39 cellular contexts compared by ENCODE assay signal in the genomic region with DNA sequence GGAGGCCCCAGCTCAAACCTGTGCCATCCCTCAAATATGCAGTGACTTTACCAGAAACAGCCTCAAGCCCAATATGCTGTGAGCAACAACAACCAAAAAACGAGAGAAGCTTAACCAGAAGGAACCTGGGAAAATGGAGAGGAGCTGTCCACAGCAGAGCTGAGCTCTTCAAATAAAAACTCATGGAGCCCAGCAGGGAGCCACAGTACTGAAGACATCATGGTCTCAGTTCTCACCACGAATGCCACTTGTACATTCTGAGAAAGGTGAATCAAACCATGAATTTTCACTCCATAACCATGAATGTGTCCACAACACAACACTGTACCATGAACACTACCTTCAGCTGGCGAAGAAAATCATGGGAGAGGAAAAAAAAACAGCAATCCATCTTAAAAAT. TPM values are rescaled to one million over a fixed set of nuclear protein-coding genes. Genes with fewer than 3 reads are reported as not detected.
"Had no signal": no experiment of that assay in that cellular context is flagged by ENCODE, and none has a peak within 500 bp of the region (broad histone marks: within the 10 kb centered on the region; RNA-seq: fewer than 3 reads in every experiment).

No MANE protein-coding gene starts in this region.

- H3K9me3 Mint-ChIP-seq: activated CD4-positive, alpha-beta memory T cell treated with anti-CD3 and anti-CD28 coated beads for 36 hours; activated CD4-positive, alpha-beta T cell treated with anti-CD3 and anti-CD28 coated beads, Interleukin-2, amount 10 ng/mL, durations not matched to agents 24 days and 14 days; activated CD8-positive, alpha-beta T cell treated with anti-CD3 and anti-CD28 coated beads for 36 hours; activated naive CD4-positive, alpha-beta T cell treated with anti-CD3 and anti-CD28 coated beads for 36 hours; activated naive CD8-positive, alpha-beta T cell treated with anti-CD3 and anti-CD28 coated beads for 36 hours; activated T-cell treated with anti-CD3 and anti-CD28 coated beads, Interleukin-2, amount 50 U/mL, for 4 hours; activated T-cell treated with anti-CD3 and anti-CD28 coated beads, Interleukin-2, amount 50 U/mL, for 72 hours; activated T-helper 1 cell treated with anti-CD3 and anti-CD28 coated beads, Interleukin-12 subunit alpha, Interleukin-12 subunit beta, Interleukin-2, Interleukin-4 antibody, amounts not matched to agents 30 ng/mL and 10 ng/mL and 1 ng/mL, durations not matched to agents 14 hours and 24 hours and 36 hours; central memory CD8-positive, alpha-beta T cell; T-helper 1 cell treated with Interleukin-12 subunit alpha and Interleukin-12 subunit beta and Interleukin-4 antibody, amounts not matched to agents 30 μg/mL and 1 μg/mL, for 36 hours; T-helper 2 cell treated with Interferon-gamma antibody and Interleukin-4, amounts not matched to agents 5 μg/mL and 100 μg/mL, for 36 hours had no signal

- H3K4me3 Mint-ChIP-seq: activated B cell treated with CpG ODN at 0.5 μM for 24 hours; activated CD4-positive, alpha-beta memory T cell treated with anti-CD3 and anti-CD28 coated beads for 36 hours; activated CD4-positive, alpha-beta T cell treated with anti-CD3 and anti-CD28 coated beads, Interleukin-2, amount 10 ng/mL, durations not matched to agents 24 days and 14 days; activated CD8-positive, alpha-beta T cell treated with anti-CD3 and anti-CD28 coated beads for 36 hours; activated naive CD4-positive, alpha-beta T cell treated with anti-CD3 and anti-CD28 coated beads for 36 hours; activated naive CD8-positive, alpha-beta T cell treated with anti-CD3 and anti-CD28 coated beads for 36 hours; activated T-cell treated with anti-CD3 and anti-CD28 coated beads, Interleukin-2, amount 50 U/mL, for 4 hours; activated T-cell treated with anti-CD3 and anti-CD28 coated beads, Interleukin-2, amount 50 U/mL, for 72 hours; activated T-helper 1 cell treated with anti-CD3 and anti-CD28 coated beads, Interleukin-12 subunit alpha, Interleukin-12 subunit beta, Interleukin-2, Interleukin-4 antibody, amounts not matched to agents 30 ng/mL and 10 ng/mL and 1 ng/mL, durations not matched to agents 14 hours and 24 hours and 36 hours; activated T-helper 17 cell treated with anti-CD3 and anti-CD28 coated beads, Interleukin-2, amount 50 U/mL, for 72 hours; central memory CD8-positive, alpha-beta T cell; T-helper 1 cell treated with Interleukin-12 subunit alpha and Interleukin-12 subunit beta and Interleukin-4 antibody, amounts not matched to agents 30 μg/mL and 1 μg/mL, for 36 hours; T-helper 2 cell treated with Interferon-gamma antibody and Interleukin-4, amounts not matched to agents 5 μg/mL and 100 μg/mL, for 36 hours had no signal

- DNase-seq: activated B cell treated with CpG ODN at 0.5 μM for 24 hours; activated CD4-positive, alpha-beta memory T cell treated with anti-CD3 and anti-CD28 coated beads for 36 hours; activated CD4-positive, alpha-beta T cell treated with anti-CD3 and anti-CD28 coated beads for 4 hours; activated CD4-positive, alpha-beta T cell treated with anti-CD3 and anti-CD28 coated beads, Interleukin-2, amount 10 ng/mL, durations not matched to agents 24 days and 14 days; activated CD4-positive, alpha-beta T cell treated with anti-CD3 and anti-CD28 coated beads, Interleukin-2, amount 50 U/mL, for 1 hour; activated CD4-positive, alpha-beta T cell treated with anti-CD3 and anti-CD28 coated beads, Interleukin-2, amount 50 U/mL, for 4 hours; activated CD4-positive, CD25-positive, alpha-beta regulatory T cell treated with anti-CD3 and anti-CD28 coated beads, Interleukin-2, amount 50 U/mL, for 72 hours; activated CD8-positive, alpha-beta memory T cell treated with anti-CD3 and anti-CD28 coated beads, Interleukin-2, amount 50 U/mL, for 4 hours; activated CD8-positive, alpha-beta T cell treated with anti-CD3 and anti-CD28 coated beads for 36 hours; activated effector memory CD4-positive, alpha-beta T cell treated with anti-CD3 and anti-CD28 coated beads, Interleukin-2, amount 50 U/mL, for 16 hours; activated gamma-delta T cell treated with Interleukin-2 at 50 U/mL for 16 hours; activated naive CD4-positive, alpha-beta T cell; activated naive CD4-positive, alpha-beta T cell treated with anti-CD3 and anti-CD28 coated beads for 36 hours; activated naive CD4-positive, alpha-beta T cell treated with anti-CD3 and anti-CD28 coated beads, Interleukin-2, amount 50 U/mL, for 16 hours; activated naive CD8-positive, alpha-beta T cell treated with anti-CD3 and anti-CD28 coated beads for 36 hours; activated T-cell treated with anti-CD3 and anti-CD28 coated beads for 4 hours; activated T-cell treated with anti-CD3 and anti-CD28 coated beads, Interleukin-2, amount 50 U/mL, for 1 hour; activated T-cell treated with anti-CD3 and anti-CD28 coated beads, Interleukin-2, amount 50 U/mL, for 4 hours; activated T-cell treated with anti-CD3 and anti-CD28 coated beads, Interleukin-2, amount 50 U/mL, for 72 hours; adrenal gland; amniotic stem cell; aorta; body of pancreas; brain microvascular endothelial cell; caudate nucleus; cerebellar nuclear complex; colonic mucosa; T-helper 2 cell; T-helper 9 cell had no signal

- H3K4me1 Mint-ChIP-seq: activated CD4-positive, alpha-beta T cell treated with anti-CD3 and anti-CD28 coated beads, Interleukin-2, amount 10 ng/mL, durations not matched to agents 24 days and 14 days; activated naive CD8-positive, alpha-beta T cell treated with anti-CD3 and anti-CD28 coated beads for 36 hours; activated T-helper 17 cell treated with anti-CD3 and anti-CD28 coated beads, Interleukin-2, amount 50 U/mL, for 72 hours; central memory CD8-positive, alpha-beta T cell had no signal

- H3K4me1 ChIP-seq: adrenal gland, body of pancreas, breast epithelium, colonic mucosa had no signal

- H3K9me3 ChIP-seq: adrenal gland, body of pancreas, breast epithelium, colonic mucosa had no signal

- H3K27ac ChIP-seq: adrenal gland, body of pancreas, brain microvascular endothelial cell, breast epithelium, colonic mucosa, VCaP had no signal

- ATAC-seq: activated CD8-positive, alpha-beta T cell treated with anti-CD3 and anti-CD28 coated beads for 36 hours; activated naive CD4-positive, alpha-beta T cell treated with anti-CD3 and anti-CD28 coated beads, Interleukin-2, amount 50 U/mL, for 72 hours; activated T-cell treated with anti-CD3 and anti-CD28 coated beads, Interleukin-2, amount 50 U/mL, for 4 hours; activated T-cell treated with anti-CD3 and anti-CD28 coated beads, Interleukin-2, amount 50 U/mL, for 72 hours; activated T-helper 17 cell treated with anti-CD3 and anti-CD28 coated beads, Interleukin-2, amount 50 U/mL, for 72 hours; body of pancreas had no signal

- H3K36me3 Mint-ChIP-seq: activated CD4-positive, alpha-beta memory T cell treated with anti-CD3 and anti-CD28 coated beads for 36 hours; activated naive CD4-positive, alpha-beta T cell treated with anti-CD3 and anti-CD28 coated beads, Interleukin-2, amount 50 U/mL, for 72 hours; activated naive CD8-positive, alpha-beta T cell treated with anti-CD3 and anti-CD28 coated beads for 36 hours had no signal

- H3K4me3 ChIP-seq: adrenal gland, body of pancreas, breast epithelium, colonic mucosa had no signal

- H3K27me3 Mint-ChIP-seq: activated B cell treated with CpG ODN at 0.5 μM for 24 hours; activated CD4-positive, alpha-beta memory T cell treated with anti-CD3 and anti-CD28 coated beads for 36 hours; activated CD4-positive, alpha-beta T cell treated with anti-CD3 and anti-CD28 coated beads, Interleukin-2, amount 10 ng/mL, durations not matched to agents 24 days and 14 days; activated CD8-positive, alpha-beta T cell treated with anti-CD3 and anti-CD28 coated beads for 36 hours; activated naive CD8-positive, alpha-beta T cell treated with anti-CD3 and anti-CD28 coated beads for 36 hours had no signal

- H3K27ac Mint-ChIP-seq: activated B cell treated with CpG ODN at 0.5 μM for 24 hours; activated CD4-positive, alpha-beta memory T cell treated with anti-CD3 and anti-CD28 coated beads for 36 hours; activated CD4-positive, alpha-beta T cell treated with anti-CD3 and anti-CD28 coated beads, Interleukin-2, amount 10 ng/mL, durations not matched to agents 24 days and 14 days; activated CD8-positive, alpha-beta T cell treated with anti-CD3 and anti-CD28 coated beads for 36 hours; activated naive CD4-positive, alpha-beta T cell treated with anti-CD3 and anti-CD28 coated beads for 36 hours; activated naive CD4-positive, alpha-beta T cell treated with anti-CD3 and anti-CD28 coated beads, Interleukin-2, amount 50 U/mL, for 72 hours; activated naive CD8-positive, alpha-beta T cell treated with anti-CD3 and anti-CD28 coated beads for 36 hours; activated T-cell treated with anti-CD3 and anti-CD28 coated beads, Interleukin-2, amount 50 U/mL, for 72 hours; activated T-helper 1 cell treated with anti-CD3 and anti-CD28 coated beads, Interleukin-12 subunit alpha, Interleukin-12 subunit beta, Interleukin-2, Interleukin-4 antibody, amounts not matched to agents 30 ng/mL and 10 ng/mL and 1 ng/mL, durations not matched to agents 14 hours and 24 hours and 36 hours; activated T-helper 17 cell treated with anti-CD3 and anti-CD28 coated beads, Interleukin-2, amount 50 U/mL, for 72 hours; T-helper 1 cell treated with Interleukin-12 subunit alpha and Interleukin-12 subunit beta and Interleukin-4 antibody, amounts not matched to agents 30 μg/mL and 1 μg/mL, for 36 hours; T-helper 2 cell treated with Interferon-gamma antibody and Interleukin-4, amounts not matched to agents 5 μg/mL and 100 μg/mL, for 36 hours had no signal

- H3K27me3 ChIP-seq: adrenal gland, body of pancreas, brain microvascular endothelial cell, breast epithelium, colonic mucosa had no signal

- H3K36me3 ChIP-seq: adrenal gland, brain microvascular endothelial cell, breast epithelium, colonic mucosa had no signal

RNA-seq across cellular contexts. Expression of a gene that starts 50.5 kb away (rescaled TPM):
- total RNA-seq: activated CD4-positive, alpha-beta memory T cell treated with anti-CD3 and anti-CD28 coated beads for 36 hours; activated CD4-positive, alpha-beta T cell treated with anti-CD3 and anti-CD28 coated beads, Interleukin-2, amount 10 ng/mL, durations not matched to agents 24 days and 14 days; activated CD8-positive, alpha-beta memory T cell treated with anti-CD3 and anti-CD28 coated beads for 36 hours; activated CD8-positive, alpha-beta T cell treated with anti-CD3 and anti-CD28 coated beads for 36 hours; activated naive CD4-positive, alpha-beta T cell treated with anti-CD3 and anti-CD28 coated beads for 36 hours; activated naive CD4-positive, alpha-beta T cell treated with anti-CD3 and anti-CD28 coated beads, Interleukin-2, amount 50 U/mL, for 72 hours; activated T-cell treated with anti-CD3 and anti-CD28 coated beads, Interleukin-2, amount 50 U/mL, for 4 hours; activated T-helper 1 cell treated with anti-CD3 and anti-CD28 coated beads, Interleukin-12 subunit alpha, Interleukin-12 subunit beta, Interleukin-2, Interleukin-4 antibody, amounts not matched to agents 30 ng/mL and 10 ng/mL and 1 ng/mL, durations not matched to agents 14 hours and 24 hours and 36 hours; activated T-helper 17 cell treated with anti-CD3 and anti-CD28 coated beads, Interleukin-2, amount 50 U/mL, for 72 hours; body of pancreas; chondrocyte had no signal
- polyA plus RNA-seq: aorta had no signal
